ENCODE assay signal across 19 cellular contexts in the genomic region with DNA sequence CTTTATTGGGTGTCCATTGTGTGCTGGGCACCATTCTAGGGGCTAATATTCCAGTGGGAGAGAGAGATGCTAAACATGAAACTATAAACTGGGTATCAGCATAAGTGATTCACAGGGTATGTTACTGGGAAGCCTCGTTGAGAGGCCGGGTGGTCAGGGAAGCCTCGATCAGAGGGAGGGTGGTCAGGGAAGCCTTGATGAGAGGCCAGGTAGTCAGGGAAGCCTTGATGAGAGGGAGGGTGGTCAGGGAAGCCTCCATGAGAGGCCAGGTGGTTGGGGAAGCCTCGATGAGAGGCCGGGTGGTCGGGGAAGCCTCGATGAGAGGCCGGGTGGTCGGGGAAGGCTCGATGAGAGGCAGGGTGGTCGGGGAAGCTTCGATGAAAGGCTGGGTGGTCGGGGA. TPM values are rescaled to one million over a fixed set of nuclear protein-coding genes. Genes with fewer than 3 reads are reported as not detected.
"Had no signal": no experiment of that assay in that cellular context is flagged by ENCODE, and none has a peak within 500 bp of the region (broad histone marks: within the 10 kb centered on the region; RNA-seq: fewer than 3 reads in every experiment).

No MANE protein-coding gene starts in this region.

- H3K27ac ChIP-seq: body of pancreas, coronary artery, esophagus squamous epithelium, thyroid gland, uterus had no signal

- H3K27me3 ChIP-seq: body of pancreas, thyroid gland, uterus had no signal

- H3K4me3 Mint-ChIP-seq: activated T-cell treated with anti-CD3 and anti-CD28 coated beads, Interleukin-2, amount 50 U/mL, for 24 hours; central memory CD8-positive, alpha-beta T cell; nephron had no signal

- H3K4me3 ChIP-seq: body of pancreas, coronary artery, esophagus squamous epithelium, thyroid gland, uterus had no signal

- H3K9me3 ChIP-seq: body of pancreas, esophagus squamous epithelium, thyroid gland, uterus had no signal

- H3K4me1 ChIP-seq: body of pancreas, esophagus squamous epithelium, thyroid gland, uterus had no signal

- FAIRE-seq: endothelial cell of umbilical vein had no signal

- H3K4me1 Mint-ChIP-seq: central memory CD8-positive, alpha-beta T cell had no signal

- DNase-seq: activated CD4-positive, alpha-beta T cell treated with anti-CD3 and anti-CD28 coated beads, Interleukin-2, amount 50 U/mL, for 4 hours; activated CD4-positive, CD25-positive, alpha-beta regulatory T cell treated with anti-CD3 and anti-CD28 coated beads, Interleukin-2, amount 50 U/mL, for 72 hours; activated naive CD4-positive, alpha-beta T cell treated with anti-CD3 and anti-CD28 coated beads, Interleukin-2, amount 50 U/mL, for 16 hours; activated T-cell treated with anti-CD3 and anti-CD28 coated beads, Interleukin-2, amount 50 U/mL, for 24 hours; body of pancreas; esophagus squamous epithelium; hypothalamus; kidney glomerular epithelial cell; mesenchymal stem cell; stimulated activated CD4-positive, alpha-beta T cell treated with anti-CD3 and anti-CD28 coated beads, Interleukin-12 subunit alpha, Interleukin-12 subunit beta, amount 100 ng/mL, for 4 hours; stimulated activated CD4-positive, alpha-beta T cell treated with anti-CD3 and anti-CD28 coated beads, Interleukin-2, amount 100 ng/mL, for 24 hours; SW 1271; thyroid gland; uterus had no signal

- H3K27ac Mint-ChIP-seq: activated T-cell treated with anti-CD3 and anti-CD28 coated beads, Interleukin-2, amount 50 U/mL, for 24 hours had no signal

- H3K9me3 Mint-ChIP-seq: activated T-cell treated with anti-CD3 and anti-CD28 coated beads, Interleukin-2, amount 50 U/mL, for 24 hours; central memory CD8-positive, alpha-beta T cell; nephron had no signal

- H3K36me3 ChIP-seq: esophagus squamous epithelium, thyroid gland, uterus had no signal

RNA-seq across cellular contexts. Expression of gene PLEKHG4B, which starts 8.9 kb away (rescaled TPM):
- total RNA-seq: endothelial cell of umbilical vein, pulmonary artery endothelial cell had no signal
- polyA plus RNA-seq: endothelial cell of umbilical vein had no signal
